22 cellular contexts compared by ENCODE assay signal in the genomic region with DNA sequence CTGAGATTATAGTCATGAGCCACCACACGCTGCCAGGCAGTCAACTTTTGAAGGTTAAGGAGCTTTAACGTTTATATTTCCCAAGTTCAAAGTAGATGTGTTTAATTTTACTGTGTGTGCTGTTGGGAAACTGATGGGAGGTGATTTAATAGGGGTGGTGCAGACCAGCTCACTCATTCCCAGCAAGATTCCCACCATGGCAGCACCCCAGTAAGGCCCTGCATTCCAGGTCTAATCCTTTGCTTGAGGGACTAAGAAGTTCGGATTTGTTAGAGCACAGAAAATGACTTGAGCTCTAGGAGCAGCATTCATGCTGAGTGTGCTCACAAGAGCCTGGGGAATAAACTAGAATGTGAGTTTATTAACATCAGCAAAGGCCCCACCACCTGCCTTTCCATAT. TPM values are rescaled to one million over a fixed set of nuclear protein-coding genes. Genes with fewer than 3 reads are reported as not detected.
"Had no signal": no experiment of that assay in that cellular context is flagged by ENCODE, and none has a peak within 500 bp of the region (broad histone marks: within the 10 kb centered on the region; RNA-seq: fewer than 3 reads in every experiment).

No MANE protein-coding gene starts in this region.

- H3K9me3 Mint-ChIP-seq: activated B cell treated with CpG ODN at 0.5 μM for 24 hours; activated CD4-positive, alpha-beta memory T cell treated with anti-CD3 and anti-CD28 coated beads, Interleukin-2, amount 10 ng/mL, durations not matched to agents 7 days and 5 days; activated naive CD8-positive, alpha-beta T cell treated with anti-CD3 and anti-CD28 coated beads for 36 hours; natural killer cell treated with Interleukin-12 subunit alpha and Interleukin-12 subunit beta and Interleukin-15 and Interleukin-18, amount 100 ng/mL, for 72 hours; stimulated activated naive B cell treated with anti-CD40 and anti-IgM and Interleukin-4, amounts not matched to agents 10 μg/mL and 1 μg/mL and 100 μg/mL, for 72 hours had no signal

- H3K36me3 ChIP-seq: brain microvascular endothelial cell had no signal

- H3K4me3 ChIP-seq: esophagus squamous epithelium, lower lobe of right lung, sigmoid colon, thyroid gland had no signal

- H3K4me1 ChIP-seq: lower lobe of right lung had no signal

- H3K4me1 Mint-ChIP-seq: activated B cell treated with CpG ODN at 0.5 μM for 24 hours; activated CD4-positive, alpha-beta memory T cell treated with anti-CD3 and anti-CD28 coated beads, Interleukin-2, amount 10 ng/mL, durations not matched to agents 7 days and 5 days; activated CD8-positive, alpha-beta memory T cell treated with anti-CD3 and anti-CD28 coated beads, Interleukin-2, amount 10 ng/mL, durations not matched to agents 7 days and 5 days; activated naive CD8-positive, alpha-beta T cell treated with anti-CD3 and anti-CD28 coated beads for 36 hours had no signal

- DNase-seq: activated B cell treated with CpG ODN at 0.5 μM for 24 hours; activated CD4-positive, alpha-beta memory T cell treated with anti-CD3 and anti-CD28 coated beads, Interleukin-2, amount 10 ng/mL, durations not matched to agents 7 days and 5 days; activated CD4-positive, alpha-beta T cell treated with anti-CD3 and anti-CD28 coated beads for 48 hours; activated CD8-positive, alpha-beta memory T cell treated with anti-CD3 and anti-CD28 coated beads, Interleukin-2, amount 10 ng/mL, durations not matched to agents 7 days and 5 days; activated naive CD4-positive, alpha-beta T cell; activated naive CD8-positive, alpha-beta T cell treated with anti-CD3 and anti-CD28 coated beads for 36 hours; brain microvascular endothelial cell; cerebellar nuclear complex; dermis blood vessel endothelial cell; effector memory CD4-positive, alpha-beta T cell; esophagus squamous epithelium; foreskin fibroblast; hypothalamus; islet precursor cell; left colon; lower lobe of right lung; sigmoid colon; stimulated activated naive B cell treated with anti-CD40 and anti-IgM and Interleukin-4, amounts not matched to agents 10 μg/mL and 1 μg/mL and 100 μg/mL, for 72 hours; thyroid gland had no signal

- ATAC-seq: activated CD8-positive, alpha-beta memory T cell treated with anti-CD3 and anti-CD28 coated beads, Interleukin-2, amount 10 ng/mL, durations not matched to agents 7 days and 5 days; left colon; lower lobe of right lung; natural killer cell treated with Interleukin-12 subunit alpha and Interleukin-12 subunit beta and Interleukin-15 and Interleukin-18, amount 100 ng/mL, for 72 hours; stimulated activated naive B cell treated with anti-CD40 and anti-IgM and Interleukin-4, amounts not matched to agents 10 μg/mL and 1 μg/mL and 100 μg/mL, for 72 hours had no signal

- H3K27ac ChIP-seq: lower lobe of right lung, thyroid gland had no signal

- H3K27me3 Mint-ChIP-seq: activated B cell treated with CpG ODN at 0.5 μM for 24 hours; activated CD4-positive, alpha-beta memory T cell treated with anti-CD3 and anti-CD28 coated beads, Interleukin-2, amount 10 ng/mL, durations not matched to agents 7 days and 5 days; activated CD8-positive, alpha-beta memory T cell treated with anti-CD3 and anti-CD28 coated beads, Interleukin-2, amount 10 ng/mL, durations not matched to agents 7 days and 5 days; activated naive CD8-positive, alpha-beta T cell treated with anti-CD3 and anti-CD28 coated beads for 36 hours; natural killer cell treated with Interleukin-12 subunit alpha and Interleukin-12 subunit beta and Interleukin-15 and Interleukin-18, amount 100 ng/mL, for 72 hours; stimulated activated naive B cell treated with anti-CD40 and anti-IgM and Interleukin-4, amounts not matched to agents 10 μg/mL and 1 μg/mL and 100 μg/mL, for 72 hours had no signal

- H3K27me3 ChIP-seq: brain microvascular endothelial cell, esophagus squamous epithelium, sigmoid colon, thyroid gland had no signal

- H3K27ac Mint-ChIP-seq: activated B cell treated with CpG ODN at 0.5 μM for 24 hours; activated CD4-positive, alpha-beta memory T cell treated with anti-CD3 and anti-CD28 coated beads, Interleukin-2, amount 10 ng/mL, durations not matched to agents 7 days and 5 days; activated CD8-positive, alpha-beta memory T cell treated with anti-CD3 and anti-CD28 coated beads, Interleukin-2, amount 10 ng/mL, durations not matched to agents 7 days and 5 days; activated naive CD8-positive, alpha-beta T cell treated with anti-CD3 and anti-CD28 coated beads for 36 hours; natural killer cell treated with Interleukin-12 subunit alpha and Interleukin-12 subunit beta and Interleukin-15 and Interleukin-18, amount 100 ng/mL, for 72 hours; stimulated activated naive B cell treated with anti-CD40 and anti-IgM and Interleukin-4, amounts not matched to agents 10 μg/mL and 1 μg/mL and 100 μg/mL, for 72 hours had no signal

- H3K4me3 Mint-ChIP-seq: activated B cell treated with CpG ODN at 0.5 μM for 24 hours; activated CD4-positive, alpha-beta memory T cell treated with anti-CD3 and anti-CD28 coated beads, Interleukin-2, amount 10 ng/mL, durations not matched to agents 7 days and 5 days; activated CD8-positive, alpha-beta memory T cell treated with anti-CD3 and anti-CD28 coated beads, Interleukin-2, amount 10 ng/mL, durations not matched to agents 7 days and 5 days; activated naive CD8-positive, alpha-beta T cell treated with anti-CD3 and anti-CD28 coated beads for 36 hours; natural killer cell treated with Interleukin-12 subunit alpha and Interleukin-12 subunit beta and Interleukin-15 and Interleukin-18, amount 100 ng/mL, for 72 hours; stimulated activated naive B cell treated with anti-CD40 and anti-IgM and Interleukin-4, amounts not matched to agents 10 μg/mL and 1 μg/mL and 100 μg/mL, for 72 hours had no signal

- H3K9me3 ChIP-seq: esophagus squamous epithelium, lower lobe of right lung, sigmoid colon, thyroid gland had no signal

RNA-seq across cellular contexts. Expression of a gene that starts 35.8 kb away (rescaled TPM):
- total RNA-seq: activated B cell treated with CpG ODN at 0.5 μM for 24 hours; activated CD4-positive, alpha-beta memory T cell treated with anti-CD3 and anti-CD28 coated beads, Interleukin-2, amount 10 ng/mL, durations not matched to agents 7 days and 5 days; activated CD8-positive, alpha-beta memory T cell treated with anti-CD3 and anti-CD28 coated beads, Interleukin-2, amount 10 ng/mL, durations not matched to agents 7 days and 5 days; activated naive CD8-positive, alpha-beta T cell treated with anti-CD3 and anti-CD28 coated beads for 36 hours; dermis blood vessel endothelial cell; endothelial cell of umbilical vein; lower lobe of right lung; natural killer cell treated with Interleukin-12 subunit alpha and Interleukin-12 subunit beta and Interleukin-15 and Interleukin-18, amount 100 ng/mL, for 72 hours; sigmoid colon; thyroid gland; urinary bladder had no signal
- polyA plus RNA-seq: endothelial cell of umbilical vein had no signal
